Comparison of ENCODE assay signal across 10 cellular contexts in the genomic region with DNA sequence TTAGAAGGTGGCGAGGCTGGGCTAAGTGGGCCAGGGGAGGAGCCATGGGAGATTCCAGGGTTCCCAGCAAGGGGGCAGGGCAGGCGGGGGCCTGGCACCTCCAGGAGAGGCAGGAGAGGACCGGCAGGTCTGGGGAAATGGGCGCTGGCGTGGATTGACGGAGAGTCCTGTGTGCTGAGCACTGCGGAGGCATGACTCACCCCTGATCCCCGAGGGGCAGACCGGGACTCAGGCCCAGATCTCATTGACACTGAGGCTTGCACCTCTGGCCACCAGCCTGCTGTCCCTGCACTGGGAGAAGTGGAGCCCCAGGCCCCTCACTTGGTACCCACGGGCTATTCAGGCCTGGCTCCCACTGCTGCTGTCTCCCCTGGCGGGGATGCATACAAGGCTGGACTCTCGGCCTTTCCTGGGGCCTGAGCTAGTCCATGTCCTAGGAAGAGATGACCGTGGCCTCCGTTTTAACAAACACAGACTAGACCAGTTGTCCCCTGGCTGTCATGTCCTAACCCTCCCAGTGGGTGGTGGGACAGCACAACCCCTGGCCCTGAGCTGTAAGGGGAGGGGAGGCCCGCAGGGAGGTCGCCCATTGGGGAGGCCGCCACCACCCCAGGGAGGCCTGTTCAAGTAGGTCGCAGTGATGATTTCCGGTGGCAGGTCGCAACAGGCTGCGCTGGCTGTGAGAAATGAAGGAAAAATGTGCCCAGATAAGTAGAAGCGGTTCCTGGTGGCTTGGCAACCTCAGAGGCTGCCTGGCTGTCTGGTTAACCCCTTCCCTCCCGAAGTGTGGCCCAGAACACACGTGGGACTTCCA. TPM values are rescaled to one million over a fixed set of nuclear protein-coding genes. Genes with fewer than 3 reads are reported as not detected.
DNase-seq lines count a peak whose midpoint lies in the region; ATAC-seq and TF ChIP-seq lines count a peak whose summit lies in the region.
"Had no signal": no experiment of that assay in that cellular context is flagged by ENCODE, and none has a peak within 500 bp of the region (broad histone marks: within the 10 kb centered on the region; RNA-seq: fewer than 3 reads in every experiment).

No MANE protein-coding gene starts in this region.

- POLR2A ChIA-PET in Caco-2 (lab: Charles Lee), result no interaction called here

- H3K36me3 ChIP-seq in Caco-2 (ENCODE audit: control insufficient read depth, insufficient read depth, low read length), result no peaks in the 10 kb centered on the region
- H3K36me3 ChIP-seq in esophagus squamous epithelium, result no peaks in the 10 kb centered on the region
- no peaks in the 10 kb centered on the region for H3K36me3 ChIP-seq in neutrophil

- H3K27me3 Mint-ChIP-seq in Caco-2 (ENCODE audit: insufficient read depth, unreplicated experiment), result no peaks in the 10 kb centered on the region
- H3K27me3 Mint-ChIP-seq in activated T-helper 17 cell treated with anti-CD3 and anti-CD28 coated beads, Interleukin-2, amount 50 U/mL, for 72 hours, result peaks cover 35% of the 10 kb centered on the region

- TF ChIP-seq CTCF in Caco-2 (IDR thresholded peaks at IDR 0.05; ENCODE audit: insufficient read depth in 1 of 2, low read depth in 1 of 2, low read length in 1 of 2, severe bottlenecking in 1 of 2, unreplicated experiment in 1 of 2) (peak in 1 of 2 experiments; percentile 25), esophagus squamous epithelium (IDR thresholded peaks at IDR 0.05) (peak in 1 of 6 experiments; percentile 33), neutrophil (IDR thresholded peaks at IDR 0.05) (no peak)

- WGBS in esophagus squamous epithelium, 2 donors, result 26 to 41% methylated on average over 11 to 14 of the region's 24 CpGs

- no TSS peak for BruUV-seq in Caco-2 (replicated peaks; lab: Mats Ljungman, UMichigan)

- no peak for TF ChIP-seq POLR2A in esophagus squamous epithelium (IDR thresholded peaks at IDR 0.05)

- peak overlapping the region; percentile 3 for H3K27ac Mint-ChIP-seq in Caco-2 (ENCODE audit: unreplicated experiment)
- no peak overlapping the region for H3K27ac Mint-ChIP-seq in activated T-helper 17 cell treated with anti-CD3 and anti-CD28 coated beads, Interleukin-2, amount 50 U/mL, for 72 hours
- H3K27ac Mint-ChIP-seq: T-helper 2 cell treated with Interferon-gamma antibody and Interleukin-4, amounts not matched to agents 5 μg/mL and 100 μg/mL, for 36 hours had no signal

- H3K27ac ChIP-seq in esophagus squamous epithelium (peak overlapping the region; percentile 86 to 92 (median 90)), neutrophil (peak overlapping the region; percentile 34)

- CTCF ChIA-PET in Caco-2 (lab: Charles Lee), result interaction anchor here (0.7 to 2.0 kb wide), 4 partner anchors 11 to 115 kb away, joined by 3 to 7 read pairs (median 3); no protein-coding TSS in a partner anchor

- no peak overlapping the region for H3K4me3 Mint-ChIP-seq in Caco-2 (ENCODE audit: unreplicated experiment)
- no peak overlapping the region for H3K4me3 Mint-ChIP-seq in activated T-helper 17 cell treated with anti-CD3 and anti-CD28 coated beads, Interleukin-2, amount 50 U/mL, for 72 hours
- H3K4me3 Mint-ChIP-seq: T-helper 2 cell treated with Interferon-gamma antibody and Interleukin-4, amounts not matched to agents 5 μg/mL and 100 μg/mL, for 36 hours had no signal

- H3K4me1 ChIP-seq in Caco-2, result peaks cover 39% of the 10 kb centered on the region
- H3K4me1 ChIP-seq in esophagus squamous epithelium, result peaks cover 33 to 72% (median 34%) of the 10 kb centered on the region in 3 donors
- peaks cover 0 to 35% of the 10 kb centered on the region in 2 experiments for H3K4me1 ChIP-seq in neutrophil (ENCODE audit: control insufficient read depth in 1 of 2, insufficient read depth in 1 of 2, low read depth in 1 of 2, low read length in 1 of 2)

- ATAC-seq in activated T-helper 17 cell treated with anti-CD3 and anti-CD28 coated beads, Interleukin-2, amount 50 U/mL, for 72 hours (replicated peaks), result no peak

- peaks cover 25% of the 10 kb centered on the region for H3K4me1 Mint-ChIP-seq in Caco-2 (ENCODE audit: low read depth, unreplicated experiment)
- no peaks in the 10 kb centered on the region for H3K4me1 Mint-ChIP-seq in activated T-helper 17 cell treated with anti-CD3 and anti-CD28 coated beads, Interleukin-2, amount 50 U/mL, for 72 hours

- H3K9me3 ChIP-seq in Caco-2, result no peaks in the 10 kb centered on the region; the same call in 1 of the 2 replicates
- no peaks in the 10 kb centered on the region for H3K9me3 ChIP-seq in esophagus squamous epithelium
- H3K9me3 ChIP-seq in neutrophil, result no peaks in the 10 kb centered on the region

- H3K4me3 ChIP-seq in Caco-2 (ENCODE audit: low read depth, low read length) (no peak overlapping the region), esophagus squamous epithelium (peak overlapping the region in 1 of 4 donors; percentile 23), neutrophil (ENCODE audit: low read depth in 1 of 2, low read length in 1 of 2) (no peak overlapping the region)

- peaks cover 13% of the 10 kb centered on the region for H3K9me3 Mint-ChIP-seq in Caco-2 (ENCODE audit: unreplicated experiment)
- H3K9me3 Mint-ChIP-seq in activated T-helper 17 cell treated with anti-CD3 and anti-CD28 coated beads, Interleukin-2, amount 50 U/mL, for 72 hours, result peaks cover 6% of the 10 kb centered on the region
- H3K9me3 Mint-ChIP-seq: T-helper 2 cell treated with Interferon-gamma antibody and Interleukin-4, amounts not matched to agents 5 μg/mL and 100 μg/mL, for 36 hours had no signal

- no peaks in the 10 kb centered on the region for H3K27me3 ChIP-seq in Caco-2 (replicated peaks; ENCODE audit: control insufficient read depth, insufficient read depth, low read length)
- peaks cover 0 to 68% (median 0%) of the 10 kb centered on the region in 4 donors for H3K27me3 ChIP-seq in esophagus squamous epithelium
- H3K27me3 ChIP-seq in neutrophil, result peaks cover 87% of the 10 kb centered on the region

- H3K36me3 Mint-ChIP-seq in Caco-2 (ENCODE audit: insufficient read depth, unreplicated experiment), result no peaks in the 10 kb centered on the region
- H3K36me3 Mint-ChIP-seq in activated T-helper 17 cell treated with anti-CD3 and anti-CD28 coated beads, Interleukin-2, amount 50 U/mL, for 72 hours (ENCODE audit: low read depth), result no peaks in the 10 kb centered on the region

- DNase-seq in Caco-2 (peak; percentile 49 to 66), NCI-H510A (lab: John Stamatoyannopoulos, UW) (peak; percentile 33), esophagus squamous epithelium (lab: John Stamatoyannopoulos, UW) (no peak), retina (no peak), NCI-H2081 treated with DMSO at 0.1 percent for 48 hours (lab: John Stamatoyannopoulos, UW) (no peak), dedifferentiated amniotic fluid mesenchymal stem cell (ENCODE audit: extremely low spot score) (no peak)
- DNase-seq: Karpas-422 had no signal

- intact Hi-C loops in Caco-2 (cut with micrococcal nuclease; ENCODE audit: unreplicated experiment) (loop anchor here (1.0 kb wide), 1 partner anchor 51 kb away; no protein-coding TSS in a partner anchor), esophagus squamous epithelium (cut with DNase I) (no loop called here)

RNA-seq across cellular contexts. Expression of a gene that starts 39.7 kb away (rescaled TPM):
- 24.1 and 25.4 TPM in 2 replicates for total RNA-seq in Caco-2 (2022)
- 10 to 100 TPM; 41.1 to 93.5 (median 68.8) TPM for total RNA-seq in esophagus squamous epithelium
- total RNA-seq in activated T-helper 17 cell treated with anti-CD3 and anti-CD28 coated beads, Interleukin-2, amount 50 U/mL, for 72 hours, result 1 to 10 TPM in 1 of 2 donors, not detected in 1; 1.1 TPM

Comparison
In these comparisons a context has a peak if more than half of its experiments do, and no peak if none do; other contexts are left out.
1. DNase-seq: peak in Caco-2 (2 of 2) and NCI-H510A (single experiment); none in esophagus squamous epithelium (single experiment), retina (single experiment), NCI-H2081 treated with DMSO at 0.1 percent for 48 hours (single experiment) and dedifferentiated amniotic fluid mesenchymal stem cell (single experiment).
2. RNA of a gene that starts 39.7 kb away (total RNA-seq): 41.1 to 93.5 TPM in esophagus squamous epithelium and 24.1 to 25.4 TPM in Caco-2; 1.1 TPM in activated T-helper 17 cell treated with anti-CD3 and anti-CD28 coated beads, Interleukin-2, amount 50 U/mL, for 72 hours; every median in the first group is over 10 times any median in the second.